13 cellular contexts compared by ENCODE assay signal in the genomic region with DNA sequence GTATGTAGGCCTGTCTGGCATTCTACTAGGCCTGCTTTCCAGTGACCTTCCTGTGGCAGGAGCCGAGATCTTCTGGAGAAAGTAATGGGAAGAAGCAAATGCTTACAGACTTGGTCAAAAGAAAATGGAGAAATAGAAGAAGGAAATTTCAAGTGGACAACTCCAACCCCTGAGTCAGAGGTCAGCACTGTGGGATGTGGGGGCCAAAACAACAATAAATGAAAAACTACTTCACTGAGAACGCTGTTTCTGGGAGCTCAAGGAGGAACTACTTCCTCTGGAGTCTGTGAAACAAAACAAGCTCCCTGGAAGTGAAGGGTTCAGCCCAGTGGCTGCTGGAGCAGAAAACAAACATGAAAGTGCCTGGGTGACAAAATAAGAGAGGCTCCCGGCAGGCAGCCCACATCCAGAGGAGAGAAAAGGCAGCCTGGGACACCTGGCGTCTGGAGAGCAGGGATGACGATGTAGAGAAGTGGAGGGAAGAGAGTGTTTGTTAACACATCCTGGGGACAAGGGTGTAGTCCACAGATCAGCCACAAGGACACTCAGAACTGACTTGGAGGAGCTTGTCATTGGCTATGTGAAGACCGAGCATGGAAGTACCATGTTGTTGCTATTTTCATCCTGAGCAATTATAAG.
A peak's percentile ranks its signal among the peaks of the same experiment; 100 is the strongest.
DNase-seq lines count a peak whose midpoint lies in the region; TF ChIP-seq lines count a peak whose summit lies in the region.
"Had no signal": no experiment of that assay in that cellular context is flagged by ENCODE, and none has a peak within 500 bp of the region (broad histone marks: within the 10 kb centered on the region; RNA-seq: fewer than 3 reads in every experiment).

No MANE protein-coding gene starts in this region.

- H3K9me3 Mint-ChIP-seq in nephron, result no peaks in the 10 kb centered on the region
- H3K9me3 Mint-ChIP-seq: stimulated activated effector memory CD8-positive, alpha-beta T cell treated with anti-CD3 and anti-CD28 coated beads, Interleukin-12 subunit alpha, Interleukin-12 subunit beta, amount 100 ng/mL, for 72 hours had no signal

- no peak overlapping the region for H3K4me3 ChIP-seq in astrocyte of the spinal cord (ENCODE audit: low read depth, low read length)

- no peak for TF ChIP-seq CTCF in astrocyte of the spinal cord (IDR thresholded peaks at IDR 0.05; ENCODE audit: low read depth, low read length)
- TF ChIP-seq CTCF in nephron (IDR thresholded peaks at IDR 0.05; ENCODE audit: unreplicated experiment in 3 of 3), result no peak

- H3K36me3 Mint-ChIP-seq in nephron (ENCODE audit: low read depth), result no peaks in the 10 kb centered on the region

- H3K4me3 Mint-ChIP-seq in nephron, result no peak overlapping the region
- H3K4me3 Mint-ChIP-seq: CD4-positive, alpha-beta T cell; stimulated activated effector memory CD8-positive, alpha-beta T cell treated with anti-CD3 and anti-CD28 coated beads, Interleukin-12 subunit alpha, Interleukin-12 subunit beta, amount 100 ng/mL, for 72 hours had no signal

- no peak overlapping the region for H3K27ac ChIP-seq in caudate nucleus (ENCODE audit: low read depth, low read length)
- H3K27ac ChIP-seq: VCaP had no signal

- no peaks in the 10 kb centered on the region for H3K27me3 Mint-ChIP-seq in nephron (ENCODE audit: low read depth)
- H3K27me3 Mint-ChIP-seq: CD4-positive, alpha-beta T cell had no signal

- in situ Hi-C loops in astrocyte of the spinal cord (cut with HindIII; ENCODE audit: low sequenced_read_pairs), result no loop called here

- H3K27ac Mint-ChIP-seq in nephron, result peak overlapping the region; percentile 9 to 70 (median 14)
- H3K27ac Mint-ChIP-seq: CD4-positive, alpha-beta T cell; stimulated activated effector memory CD8-positive, alpha-beta T cell treated with anti-CD3 and anti-CD28 coated beads, Interleukin-12 subunit alpha, Interleukin-12 subunit beta, amount 100 ng/mL, for 72 hours had no signal

- DNase-seq in EH (ENCODE audit: low read depth) (peak; percentile 21), NCI-H187 treated with DMSO at 0.1 percent for 48 hours (lab: John Stamatoyannopoulos, UW) (peak; percentile 70), astrocyte of the spinal cord (ENCODE audit: low read depth, low spot score) (peak; percentile 18), NCI-H446 treated with DMSO at 0.1 percent for 48 hours (lab: John Stamatoyannopoulos, UW) (no peak), A172 (ENCODE audit: low spot score) (no peak), caudate nucleus (lab: John Stamatoyannopoulos, UW) (no peak)
- DNase-seq: aorta; CD4-positive, alpha-beta T cell; hippocampal formation; NCI-H1694 had no signal

- H3K4me1 Mint-ChIP-seq in nephron, result peaks cover 9% of the 10 kb centered on the region
- H3K4me1 Mint-ChIP-seq: stimulated activated effector memory CD8-positive, alpha-beta T cell treated with anti-CD3 and anti-CD28 coated beads, Interleukin-12 subunit alpha, Interleukin-12 subunit beta, amount 100 ng/mL, for 72 hours had no signal

Comparison
In these comparisons a context has a peak if more than half of its experiments do, and no peak if none do; other contexts are left out.
1. DNase-seq: peak in EH (single experiment), NCI-H187 treated with DMSO at 0.1 percent for 48 hours (single experiment) and astrocyte of the spinal cord (single experiment); none in NCI-H446 treated with DMSO at 0.1 percent for 48 hours (single experiment), A172 (single experiment) and caudate nucleus (0 of 61).